25 cellular contexts compared by ENCODE assay signal in genomic region chr18:79597176-79598045, GRCh38.
DNase-seq lines count a peak whose midpoint lies in the region; ATAC-seq, FAIRE-seq and TF ChIP-seq lines count a peak whose summit lies in the region.
"Had no signal": no experiment of that assay in that cellular context is flagged by ENCODE, and none has a peak within 500 bp of the region (broad histone marks: within the 10 kb centered on the region; RNA-seq: fewer than 3 reads in every experiment).

No MANE protein-coding gene starts in this region.

- H3K9me3 ChIP-seq in BLaER1 treated with 17β-estradiol and CSF1 and Interleukin-3, amounts not matched to agents 10 nM and 100 nM (replicated peaks in 1 of 11) = peaks cover 0 to 13% (median 6%) of the 10 kb centered on the region in 11 experiments; a peak in 12 of 22 replicates
- no peaks in the 10 kb centered on the region for H3K9me3 ChIP-seq in RWPE2 (ENCODE audit: severe bottlenecking)
- H3K9me3 ChIP-seq: Caco-2 had no signal

- no peak overlapping the region for H3K9ac ChIP-seq in BLaER1 treated with 17β-estradiol and CSF1 and Interleukin-3, amounts not matched to agents 10 nM and 100 nM

- H3K4me3 ChIP-seq in BLaER1 treated with 17β-estradiol and CSF1 and Interleukin-3, amounts not matched to agents 10 nM and 100 nM = no peak overlapping the region
- no peak overlapping the region for H3K4me3 ChIP-seq in RWPE2 (ENCODE audit: severe bottlenecking)
- H3K4me3 ChIP-seq: breast epithelium, coronary artery, GM23338, tibial nerve had no signal

- H3K36me3 ChIP-seq in BLaER1 treated with 17β-estradiol and CSF1 and Interleukin-3, amounts not matched to agents 10 nM and 100 nM = no peaks in the 10 kb centered on the region
- no peaks in the 10 kb centered on the region for H3K36me3 ChIP-seq in RWPE2 (ENCODE audit: low read depth)
- H3K36me3 ChIP-seq: breast epithelium, tibial nerve had no signal

- H3K27me3 ChIP-seq in BLaER1 treated with 17β-estradiol and CSF1 and Interleukin-3, amounts not matched to agents 10 nM and 100 nM = peaks cover 0 to 5% (median 0%) of the 10 kb centered on the region in 11 experiments; a peak in 2 of 22 replicates
- peaks cover 44% of the 10 kb centered on the region for H3K27me3 ChIP-seq in RWPE2 (ENCODE audit: insufficient read depth, poor library complexity, severe bottlenecking)

- FAIRE-seq in GM19239 (lab: Jason Lieb, UNC) = no peak

- H3K4me1 ChIP-seq in BLaER1 treated with 17β-estradiol and CSF1 and Interleukin-3, amounts not matched to agents 10 nM and 100 nM = peaks cover 0 to 59% (median 19%) of the 10 kb centered on the region in 10 experiments; a peak in 15 of 20 replicates
- peaks cover 7% of the 10 kb centered on the region for H3K4me1 ChIP-seq in RWPE2 (ENCODE audit: insufficient read depth, poor library complexity, severe bottlenecking)
- H3K4me1 ChIP-seq: breast epithelium, Caco-2 had no signal

- ATAC-seq in RWPE2 (ENCODE audit: low read depth) = no peak
- no peak for ATAC-seq in left colon
- ATAC-seq in GM18517 (IDR thresholded peaks at IDR 0.05; ENCODE audit: unreplicated experiment) = no peak
- ATAC-seq: activated T-helper 17 cell treated with anti-CD3 and anti-CD28 coated beads, Interleukin-2, amount 50 U/mL, for 72 hours; naive thymus-derived CD4-positive, alpha-beta T cell; Panc1 had no signal

- no peak overlapping the region for H3K27ac ChIP-seq in BLaER1 treated with 17β-estradiol and CSF1 and Interleukin-3, amounts not matched to agents 10 nM and 100 nM
- no peak overlapping the region for H3K27ac ChIP-seq in RWPE2 (ENCODE audit: poor library complexity, severe bottlenecking)
- H3K27ac ChIP-seq: breast epithelium, C4-2B, coronary artery, epithelial cell of prostate, tibial nerve, VCaP had no signal

- DNase-seq in RWPE2 (ENCODE audit: low spot score) (peak; percentile 45), left colon (peak; percentile 1 to 15), posterior vena cava (ENCODE audit: low spot score) (peak; percentile 63), cerebellum (ENCODE audit: low spot score) (no peak), GM19239 (ENCODE audit: insufficient read length, low spot score) (no peak), cerebellar cortex (ENCODE audit: low spot score) (no peak)
- DNase-seq: activated CD4-positive, alpha-beta T cell treated with anti-CD3 and anti-CD28 coated beads for 48 hours; effector memory CD4-positive, alpha-beta T cell; immature natural killer cell; naive thymus-derived CD4-positive, alpha-beta T cell; retina; stimulated activated CD8-positive, alpha-beta memory T cell treated with anti-CD3 and anti-CD28 coated beads, Interleukin-4, amount 100 ng/mL, for 48 hours; SW 1271 had no signal

- peaks cover 0 to under 1% (median 0%) of the 10 kb centered on the region in 11 experiments; a peak in 2 of 22 replicates for H4K20me1 ChIP-seq in BLaER1 treated with 17β-estradiol and CSF1 and Interleukin-3, amounts not matched to agents 10 nM and 100 nM

- intact Hi-C loops in left colon (cut with DNase I, micrococcal nuclease) (no loop called here), posterior vena cava (cut with DNase I) (loop anchor here in 1 of 2 donors (5.0 kb wide), 1 partner anchor 1335 kb away; no protein-coding TSS in a partner anchor)

- TF ChIP-seq CTCF in RWPE2 (IDR thresholded peaks at IDR 0.05; ENCODE audit: poor library complexity, severe bottlenecking) = no peak

- peak overlapping the region in 6 of 11 experiments; percentile 1 to 29 (median 12); a peak in 6 of 22 replicates for H3K4me2 ChIP-seq in BLaER1 treated with 17β-estradiol and CSF1 and Interleukin-3, amounts not matched to agents 10 nM and 100 nM
- H3K4me2 ChIP-seq: GM23338 had no signal

Comparison
In these comparisons a context has a peak if more than half of its experiments do, and no peak if none do; other contexts are left out.
1. DNase-seq: peak in RWPE2 (single experiment), left colon (2 of 2) and posterior vena cava (single experiment); none in cerebellum (single experiment), GM19239 (single experiment) and cerebellar cortex (single experiment).